In genomic region chr4:147707892-147708672, GRCh38 we compare ENCODE assay signal across 8 cellular contexts. TPM values are rescaled to one million over a fixed set of nuclear protein-coding genes. Genes with fewer than 3 reads are reported as not detected.
A peak's percentile ranks its signal among the peaks of the same experiment; 100 is the strongest.
DNase-seq lines count a peak whose midpoint lies in the region; ATAC-seq and TF ChIP-seq lines count a peak whose summit lies in the region.

No MANE protein-coding gene starts in this region.

- peak; percentile 90 for TF ChIP-seq CTCF in 22Rv1 (IDR thresholded peaks at IDR 0.05)
- TF ChIP-seq CTCF in GM12864 (IDR thresholded peaks at IDR 0.05; ENCODE audit: low read depth, low read length, missing control alignments): peak; percentile 83

- CTCF ChIA-PET in activated naive CD4-positive, alpha-beta T cell treated with anti-CD3 and anti-CD28 coated beads, Interleukin-2, amount 10 ng/mL, durations not matched to agents 7 days and 5 days (lab: Charles Lee): interaction anchor here (0.6 to 7.8 kb wide), 17 partner anchors 11 to 400 kb away, joined by 3 to 95 read pairs (median 4); partner anchors contain the start of gene ARHGAP10

- H3K4me1 Mint-ChIP-seq in activated naive CD4-positive, alpha-beta T cell treated with anti-CD3 and anti-CD28 coated beads, Interleukin-2, amount 10 ng/mL, durations not matched to agents 7 days and 5 days: peaks cover 5% of the 10 kb centered on the region

- no peak overlapping the region for H3K27ac ChIP-seq in 22Rv1

- no peaks in the 10 kb centered on the region for H3K36me3 Mint-ChIP-seq in activated naive CD4-positive, alpha-beta T cell treated with anti-CD3 and anti-CD28 coated beads, Interleukin-2, amount 10 ng/mL, durations not matched to agents 7 days and 5 days

- no peak overlapping the region for H3K4me3 ChIP-seq in GM12864 (ENCODE audit: low read depth, low read length)

- intact Hi-C loops in Right ventricle myocardium superior (cut with DNase I): loop anchor here (2.0 kb wide), 1 partner anchor 157 kb away; no protein-coding TSS in a partner anchor

- DNase-seq in GM12864 (ENCODE audit: low read depth) (no peak), OCI-M1 (lab: John Stamatoyannopoulos, UW) (peak; percentile 78), Right ventricle myocardium superior (no peak), retina (peak; percentile 53), NCI-H226 (no peak)
- peak; percentile 59 for DNase-seq in activated naive CD4-positive, alpha-beta T cell treated with anti-CD3 and anti-CD28 coated beads, Interleukin-2, amount 10 ng/mL, durations not matched to agents 7 days and 5 days

- H3K9me3 Mint-ChIP-seq in activated naive CD4-positive, alpha-beta T cell treated with anti-CD3 and anti-CD28 coated beads, Interleukin-2, amount 10 ng/mL, durations not matched to agents 7 days and 5 days: no peaks in the 10 kb centered on the region

- no peak overlapping the region for H3K27ac Mint-ChIP-seq in activated naive CD4-positive, alpha-beta T cell treated with anti-CD3 and anti-CD28 coated beads, Interleukin-2, amount 10 ng/mL, durations not matched to agents 7 days and 5 days

- peak; percentile 78 for ATAC-seq in HG02885 (IDR thresholded peaks at IDR 0.05; ENCODE audit: poor library complexity, unreplicated experiment)
- peak; percentile 90 for ATAC-seq in Right ventricle myocardium superior (ENCODE audit: poor library complexity)

- H3K4me3 Mint-ChIP-seq in activated naive CD4-positive, alpha-beta T cell treated with anti-CD3 and anti-CD28 coated beads, Interleukin-2, amount 10 ng/mL, durations not matched to agents 7 days and 5 days: no peak overlapping the region

- peaks cover 10% of the 10 kb centered on the region for H3K27me3 Mint-ChIP-seq in activated naive CD4-positive, alpha-beta T cell treated with anti-CD3 and anti-CD28 coated beads, Interleukin-2, amount 10 ng/mL, durations not matched to agents 7 days and 5 days

RNA-seq across cellular contexts. Expression of gene ARHGAP10, which starts 23.8 kb away (rescaled TPM):
- total RNA-seq in Right ventricle myocardium superior: 64.0 TPM

RNA-seq across cellular contexts. Expression of gene PRMT9, which starts 24.1 kb away (rescaled TPM):
- total RNA-seq in Right ventricle myocardium superior: 5.3 TPM

Comparison
In these comparisons a context has a peak if more than half of its experiments do, and no peak if none do; other contexts are left out.
1. DNase-seq: peak in OCI-M1 (single experiment), activated naive CD4-positive, alpha-beta T cell treated with anti-CD3 and anti-CD28 coated beads, Interleukin-2, amount 10 ng/mL, durations not matched to agents 7 days and 5 days (single experiment) and retina (single experiment); none in GM12864 (single experiment), Right ventricle myocardium superior (single experiment) and NCI-H226 (single experiment).